ENCODE assay signal across 31 cellular contexts in the genomic region with DNA sequence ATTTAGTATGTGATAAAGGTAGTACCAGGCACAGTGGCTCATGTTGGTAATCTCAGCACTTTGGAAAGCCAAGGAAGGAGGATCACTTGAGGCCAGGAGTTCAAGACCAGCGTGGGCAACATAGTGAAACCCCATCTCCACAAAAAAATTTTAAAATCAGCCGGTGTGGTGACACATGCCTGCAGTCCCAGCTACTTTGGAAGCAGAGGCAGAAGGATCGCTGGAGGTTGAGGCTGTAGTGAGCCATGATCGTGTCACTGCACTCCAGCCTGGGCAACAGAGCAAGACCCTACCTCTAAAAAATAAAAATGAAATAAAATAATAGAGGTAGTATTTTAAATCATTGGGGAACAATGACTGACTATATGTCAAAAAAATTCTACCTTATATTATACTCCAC. TPM values are rescaled to one million over a fixed set of nuclear protein-coding genes. Genes with fewer than 3 reads are reported as not detected.
DNase-seq lines count a peak whose midpoint lies in the region; ATAC-seq, FAIRE-seq and TF ChIP-seq lines count a peak whose summit lies in the region.
"Had no signal": no experiment of that assay in that cellular context is flagged by ENCODE, and none has a peak within 500 bp of the region (broad histone marks: within the 10 kb centered on the region; RNA-seq: fewer than 3 reads in every experiment).

No MANE protein-coding gene starts in this region.

- H3K27me3 ChIP-seq in K562 (ENCODE audit: control insufficient read depth in 2 of 2, insufficient read depth in 2 of 2, low read length in 2 of 2) = no peaks in the 10 kb centered on the region
- H3K27me3 ChIP-seq: BE2C; BLaER1; BLaER1 treated with 17β-estradiol and CSF1 and Interleukin-3, amounts not matched to agents 10 nM and 100 nM had no signal

- BruUV-seq in K562 (replicated peaks; lab: Mats Ljungman, UMichigan) = no TSS peak

- H3K79me2 ChIP-seq in K562 (ENCODE audit: control insufficient read depth, insufficient read depth, low read length) = no peaks in the 10 kb centered on the region

- no peaks in the 10 kb centered on the region for H4K20me1 ChIP-seq in K562 (replicated peaks; ENCODE audit: control insufficient read depth, insufficient read depth, low read length)
- H4K20me1 ChIP-seq: BLaER1; BLaER1 treated with 17β-estradiol and CSF1 and Interleukin-3, amounts not matched to agents 10 nM and 100 nM had no signal

- H3K27ac ChIP-seq in HEK293 (ENCODE audit: extremely low read depth, low read depth, low read length) (no peak overlapping the region), K562 (ENCODE audit: extremely low read depth, low read depth, low read length) (no peak overlapping the region)
- H3K27ac ChIP-seq: 22Rv1; A549; BLaER1; BLaER1 treated with 17β-estradiol and CSF1 and Interleukin-3, amounts not matched to agents 10 nM and 100 nM; C4-2B had no signal

- H3K4me1 ChIP-seq in HEK293 (ENCODE audit: control insufficient read depth, insufficient read depth, low read length) (no peaks in the 10 kb centered on the region), K562 (replicated peaks in 1 of 2; ENCODE audit: control insufficient read depth in 2 of 2, insufficient read depth in 2 of 2, low read length in 2 of 2) (no peaks in the 10 kb centered on the region)
- H3K4me1 ChIP-seq: A549; BE2C; BLaER1; BLaER1 treated with 17β-estradiol and CSF1 and Interleukin-3, amounts not matched to agents 10 nM and 100 nM; Caco-2 had no signal

- DNase-seq in K562 (ENCODE audit: extremely low read depth in 1 of 4, low spot score in 3 of 4) = no peak
- DNase-seq in DMS 273 (lab: John Stamatoyannopoulos, UW; ENCODE audit: unreplicated experiment) = no peak
- DNase-seq: 8988T; ACHN; AML-193; BE2C; C1 segment of cervical spinal cord; Caco-2; Calu3; CD4-positive, alpha-beta memory T cell; CD4-positive, alpha-beta T cell; CD4-positive, CD25-positive, alpha-beta regulatory T cell; CD8-positive, alpha-beta memory T cell; CD8-positive, alpha-beta T cell; COR-L47; DMS 273 treated with DMSO at 0.1 percent for 48 hours; DMS153; DMS53; DMS79; DMS79 treated with DMSO at 0.1 percent for 48 hours; DND-41; EL had no signal

- CTCF ChIA-PET in HEK293 (lab: Yijun Ruan, JAX) (interaction anchor here (0.9 kb wide), 1 partner anchor 428 kb away, joined by 3 read pairs; no protein-coding TSS in a partner anchor), K562 (lab: Yijun Ruan, JAX; ENCODE audit: low intra/inter-chr PET ratio) (no interaction called here)

- H3K9me3 ChIP-seq in HEK293 (ENCODE audit: control insufficient read depth, insufficient read depth, low read depth, low read length) = no peaks in the 10 kb centered on the region
- no peaks in the 10 kb centered on the region for H3K9me3 ChIP-seq in K562 (replicated peaks; ENCODE audit: control insufficient read depth, insufficient read depth, low read depth, low read length)
- H3K9me3 ChIP-seq: A549; BE2C; BLaER1; BLaER1 treated with 17β-estradiol and CSF1 and Interleukin-3, amounts not matched to agents 10 nM and 100 nM; Caco-2 had no signal

- FAIRE-seq in K562 (lab: Jason Lieb, UNC) = no peak
- FAIRE-seq: A204.1, A549, D721Med had no signal

- no peak overlapping the region for H3K4me2 ChIP-seq in K562 (ENCODE audit: insufficient read depth, low read length)
- H3K4me2 ChIP-seq: A549; BLaER1; BLaER1 treated with 17β-estradiol and CSF1 and Interleukin-3, amounts not matched to agents 10 nM and 100 nM had no signal

- H3K36me3 ChIP-seq in HEK293 (ENCODE audit: control insufficient read depth in 2 of 2, insufficient read depth in 1 of 2, low read length in 2 of 2) (peaks cover 35 to 56% of the 10 kb centered on the region in 2 experiments), K562 (ENCODE audit: control insufficient read depth, insufficient read depth, low read length) (peaks cover 66% of the 10 kb centered on the region)

- no peak overlapping the region for H3K9ac ChIP-seq in K562 (ENCODE audit: insufficient read depth in 1 of 2, low read depth in 2 of 2, low read length in 2 of 2)
- H3K9ac ChIP-seq: BLaER1; BLaER1 treated with 17β-estradiol and CSF1 and Interleukin-3, amounts not matched to agents 10 nM and 100 nM had no signal

- no peak for TF ChIP-seq POLR2A in K562 (conservative IDR thresholded peaks at IDR 0.05)

- H2AFZ ChIP-seq in K562 (ENCODE audit: low read depth, low read length) = no peak overlapping the region

- TF ChIP-seq EP300 in K562 (IDR thresholded peaks at IDR 0.05; ENCODE audit: low read length) = no peak

- POLR2A ChIA-PET in HEK293 (lab: Yijun Ruan, JAX) (no interaction called here), K562 (lab: Yijun Ruan, JAX) (no interaction called here)

- WGBS in K562 (ENCODE audit: insufficient coverage, low coverage, missing lambda C conversion rate) = 85% methylated on average over 4 of the region's 4 CpGs

- in situ Hi-C loops in K562 (cut with MboI) = no loop called here

- TF ChIP-seq RAD21 in K562 (CRISPR knock-in tag; conservative IDR thresholded peaks at IDR 0.05 in 1 of 2, IDR thresholded peaks at IDR 0.05 in 1 of 2) = no peak

- intact Hi-C loops in K562 (cut with micrococcal nuclease) = no loop called here

- H3K9me1 ChIP-seq in K562 (ENCODE audit: control insufficient read depth, insufficient read depth, low read length) = no peaks in the 10 kb centered on the region

- ATAC-seq in K562 = no peak
- ATAC-seq in GM21786 (IDR thresholded peaks at IDR 0.05; ENCODE audit: unreplicated experiment) = no peak
- ATAC-seq: A549; CD8-positive, alpha-beta T cell had no signal

- H3K4me3 ChIP-seq in HEK293 (ENCODE audit: low read depth, low read length) = no peak overlapping the region
- H3K4me3 ChIP-seq in K562 = no peak overlapping the region
- H3K4me3 ChIP-seq: A549; BLaER1; BLaER1 treated with 17β-estradiol and CSF1 and Interleukin-3, amounts not matched to agents 10 nM and 100 nM had no signal

- no peak for TF ChIP-seq CTCF in HEK293 (tag by site-specific recombination; IDR thresholded peaks at IDR 0.05)
- no peak for TF ChIP-seq CTCF in K562 (IDR thresholded peaks at IDR 0.05 in 2 of 3, conservative IDR thresholded peaks at IDR 0.05 in 1 of 3; ENCODE audit: insufficient read depth in 2 of 3, low read depth in 1 of 3, low read length in 3 of 3)

TF ChIP-seq in HEK293, 187 proteins besides CTCF, POLR2A, EP300 and RAD21:
- no peak for TF ChIP-seq KLF1 (tag by site-specific recombination; IDR thresholded peaks at IDR 0.05)
- TF ChIP-seq ZNF121 (tag by site-specific recombination; IDR thresholded peaks at IDR 0.05) = peak; percentile 55; the same call in 1 of the 2 replicates
TF ChIP-seq in HEK293: peak in this region for 1.

TF ChIP-seq in K562, 482 proteins besides CTCF, POLR2A, EP300 and RAD21 (continues in another document):
- peak; percentile 73 for TF ChIP-seq ZNF121 (CRISPR knock-in tag; conservative IDR thresholded peaks at IDR 0.05)
- no peak for TF ChIP-seq KLF13 (tag; IDR thresholded peaks at IDR 0.05; ENCODE audit: borderline replicate concordance, low read depth)
- TF ChIP-seq, protein P1, sequence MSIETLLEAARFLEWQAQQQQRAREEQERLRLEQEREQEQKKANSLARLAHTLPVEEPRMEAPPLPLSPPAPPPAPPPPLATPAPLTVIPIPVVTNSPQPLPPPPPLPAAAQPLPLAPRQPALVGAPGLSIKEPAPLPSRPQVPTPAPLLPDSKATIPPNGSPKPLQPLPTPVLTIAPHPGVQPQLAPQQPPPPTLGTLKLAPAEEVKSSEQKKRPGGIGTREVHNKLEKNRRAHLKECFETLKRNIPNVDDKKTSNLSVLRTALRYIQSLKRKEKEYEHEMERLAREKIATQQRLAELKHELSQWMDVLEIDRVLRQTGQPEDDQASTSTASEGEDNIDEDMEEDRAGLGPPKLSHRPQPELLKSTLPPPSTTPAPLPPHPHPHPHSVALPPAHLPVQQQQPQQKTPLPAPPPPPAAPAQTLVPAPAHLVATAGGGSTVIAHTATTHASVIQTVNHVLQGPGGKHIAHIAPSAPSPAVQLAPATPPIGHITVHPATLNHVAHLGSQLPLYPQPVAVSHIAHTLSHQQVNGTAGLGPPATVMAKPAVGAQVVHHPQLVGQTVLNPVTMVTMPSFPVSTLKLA (conservative IDR thresholded peaks at IDR 0.05) = no peak

RNA-seq across cellular contexts. Expression of a gene that starts 17.2 kb away (rescaled TPM):
- 6.0 and 37.1 TPM in 2 replicates for total RNA-seq in K562 (2011; cell fraction: chromatin; rRNA removed; ENCODE audit: low replicate concordance)
- total RNA-seq in K562 (2011; cell fraction: nucleolus; rRNA removed) = 3.0 and 4.3 TPM in 2 replicates
- 8.9 and 14.3 TPM in 2 replicates for total RNA-seq in K562 (2011; cell fraction: nucleoplasm; rRNA removed)
- 14.8 and 15.4 TPM in 2 replicates for total RNA-seq in K562 (2014; rRNA removed)
- total RNA-seq in K562 (2014; rRNA removed; fragmentation: Illumina TruSeq; extraction: Trizol) = 34.1 and 38.3 TPM in 2 replicates
- 28.8 and 32.9 TPM in 2 replicates for total RNA-seq in K562 (2015; rRNA removed; fragmentation: Illumina TruSeq; extraction: Trizol)
- 18.0 and 18.7 TPM in 2 replicates for total RNA-seq in K562 (2021)
- 8.4 and 11.6 TPM in 2 replicates for polyA plus RNA-seq in K562 (2011; rRNA removed)
- polyA plus RNA-seq in K562 (2011; cell fraction: cytosol; rRNA removed) = 0.83 and 2.3 TPM in 2 replicates
- polyA plus RNA-seq in K562 (2011; cell fraction: nucleus; rRNA removed) = 11.5 and 13.1 TPM in 2 replicates
- polyA plus RNA-seq in K562 (2012) = 11.9 and 12.3 TPM in 2 replicates
- polyA plus RNA-seq in K562 (2014; fragmentation: Illumina TruSeq; extraction: Trizol) = 22.4 and 29.2 TPM in 2 replicates
- 10 to 100 TPM; 14.7 to 16.4 TPM for polyA plus RNA-seq in K562 (2014; fragmentation: Nextera tagmentation; extraction: Ambion mirVana)
- polyA plus RNA-seq in K562 (2014; rRNA removed) = 14.9 and 18.5 TPM in 2 replicates
- polyA minus RNA-seq in K562 (2011; rRNA and poly(A)+ RNA removed) = 10.3 and 10.6 TPM in 2 replicates
- 3.1 and 3.6 TPM in 2 replicates for polyA minus RNA-seq in K562 (2011; cell fraction: cytosol; rRNA and poly(A)+ RNA removed)
- polyA minus RNA-seq in K562 (2011; cell fraction: nucleus; rRNA and poly(A)+ RNA removed) = 6.6 and 12.7 TPM in 2 replicates

RNA-seq across cellular contexts. Expression of a gene that starts 17.4 kb away (rescaled TPM):
- total RNA-seq in K562 (2011; cell fraction: chromatin; rRNA removed; ENCODE audit: low replicate concordance) = 19.3 and 67.4 TPM in 2 replicates
- total RNA-seq in K562 (2011; cell fraction: nucleolus; rRNA removed) = 7.8 and 12.4 TPM in 2 replicates
- 20.9 and 33.7 TPM in 2 replicates for total RNA-seq in K562 (2011; cell fraction: nucleoplasm; rRNA removed)
- 22.0 and 24.2 TPM in 2 replicates for total RNA-seq in K562 (2014; rRNA removed)
- total RNA-seq in K562 (2014; rRNA removed; fragmentation: Illumina TruSeq; extraction: Trizol) = 30.9 and 32.3 TPM in 2 replicates
- 26.8 and 28.9 TPM in 2 replicates for total RNA-seq in K562 (2015; rRNA removed; fragmentation: Illumina TruSeq; extraction: Trizol)
- total RNA-seq in K562 (2021) = 18.7 and 22.3 TPM in 2 replicates
- 26.8 and 33.0 TPM in 2 replicates for polyA plus RNA-seq in K562 (2011; rRNA removed)
- polyA plus RNA-seq in K562 (2011; cell fraction: cytosol; rRNA removed) = 1.8 and 4.8 TPM in 2 replicates
- polyA plus RNA-seq in K562 (2011; cell fraction: nucleus; rRNA removed) = 50.2 and 65.6 TPM in 2 replicates
- 15.6 and 16.2 TPM in 2 replicates for polyA plus RNA-seq in K562 (2012)
- polyA plus RNA-seq in K562 (2014; fragmentation: Illumina TruSeq; extraction: Trizol) = 26.3 and 31.1 TPM in 2 replicates
- 10 to 100 TPM; 24.2 to 24.3 TPM for polyA plus RNA-seq in K562 (2014; fragmentation: Nextera tagmentation; extraction: Ambion mirVana)
- polyA plus RNA-seq in K562 (2014; rRNA removed) = 25.6 and 30.3 TPM in 2 replicates
- 24.7 and 30.4 TPM in 2 replicates for polyA minus RNA-seq in K562 (2011; rRNA and poly(A)+ RNA removed)
- polyA minus RNA-seq in K562 (2011; cell fraction: cytosol; rRNA and poly(A)+ RNA removed) = 5.4 and 12.7 TPM in 2 replicates
- 27.5 and 45.0 TPM in 2 replicates for polyA minus RNA-seq in K562 (2011; cell fraction: nucleus; rRNA and poly(A)+ RNA removed)
